In the genomic region with DNA sequence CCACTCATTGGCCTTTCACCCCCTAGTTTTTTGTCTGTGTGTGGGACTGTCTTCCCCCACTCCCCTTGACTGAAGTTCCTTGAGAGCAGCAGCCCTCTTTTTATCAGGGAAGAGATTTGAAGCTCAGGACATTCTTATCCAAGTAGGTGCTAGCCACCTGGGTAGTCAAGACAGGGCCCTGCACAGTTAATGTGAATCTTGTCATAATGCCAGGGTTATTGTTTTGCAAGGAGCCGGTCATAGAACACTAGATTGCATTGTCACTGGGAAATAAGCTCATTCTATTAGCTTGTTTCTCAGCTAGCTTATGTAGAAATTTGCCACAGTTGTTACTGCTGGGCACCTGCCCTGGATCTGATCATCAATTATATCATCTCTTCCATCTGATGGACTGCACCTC, we compare ENCODE assay signal across 8 cellular contexts. TPM values are rescaled to one million over a fixed set of nuclear protein-coding genes. Genes with fewer than 3 reads are reported as not detected.
DNase-seq lines count a peak whose midpoint lies in the region; ATAC-seq and TF ChIP-seq lines count a peak whose summit lies in the region.

No MANE protein-coding gene starts in this region.

- POLR2A ChIA-PET in naive thymus-derived CD4-positive, alpha-beta T cell (lab: Charles Lee), result interaction anchor here (0.6 to 1.6 kb wide), 5 partner anchors 24 to 172 kb away, joined by 3 to 18 read pairs (median 3); partner anchors contain the start of gene KANK1

- no peaks in the 10 kb centered on the region for H3K27me3 Mint-ChIP-seq in naive thymus-derived CD4-positive, alpha-beta T cell

- peak overlapping the region; percentile 52; the same call in 1 of the 2 replicates for H3K4me3 ChIP-seq in AG09309 (ENCODE audit: control insufficient read depth, low read depth, low read length)
- H3K4me3 ChIP-seq in colonic mucosa, result peak overlapping the region; percentile 60
- peak overlapping the region; percentile 84 for H3K4me3 ChIP-seq in naive thymus-derived CD4-positive, alpha-beta T cell (ENCODE audit: low read length)

- peak overlapping the region; percentile 60 for H3K27ac ChIP-seq in KOPT-K1 (ENCODE audit: low read depth, low read length, poor library complexity, severe bottlenecking)
- peak overlapping the region; percentile 71 for H3K27ac ChIP-seq in colonic mucosa
- H3K27ac ChIP-seq in naive thymus-derived CD4-positive, alpha-beta T cell (ENCODE audit: low read depth, low read length), result peak overlapping the region; percentile 75

- no peaks in the 10 kb centered on the region for H3K4me1 ChIP-seq in colonic mucosa
- H3K4me1 ChIP-seq in naive thymus-derived CD4-positive, alpha-beta T cell (ENCODE audit: control insufficient read depth in 2 of 2, insufficient read depth in 2 of 2, low read length in 2 of 2), result peaks cover 0 to 6% of the 10 kb centered on the region in 2 donors

- H3K4me1 Mint-ChIP-seq in naive thymus-derived CD4-positive, alpha-beta T cell, result peaks cover 17 to 32% (median 27%) of the 10 kb centered on the region in 7 donors

- peak overlapping the region; percentile 88 to 99 (median 94) for H3K27ac Mint-ChIP-seq in naive thymus-derived CD4-positive, alpha-beta T cell

- H3K36me3 Mint-ChIP-seq in naive thymus-derived CD4-positive, alpha-beta T cell, result peaks cover 1 to 13% (median 6%) of the 10 kb centered on the region in 5 donors

- no peak for DNase-seq in AG09309 (ENCODE audit: low read depth)
- DNase-seq in colonic mucosa, result no peak
- no peak for DNase-seq in naive thymus-derived CD4-positive, alpha-beta T cell
- no peak for DNase-seq in GM13976 (ENCODE audit: low spot score)
- DNase-seq in mucosa of gallbladder (ENCODE audit: low spot score), result no peak
- no peak for DNase-seq in activated gamma-delta T cell (lab: John Stamatoyannopoulos, UW)
- DNase-seq in activated CD4-positive, CD25-positive, alpha-beta regulatory T cell treated with anti-CD3 and anti-CD28 coated beads, Interleukin-2, amount 50 U/mL, for 72 hours, result no peak

- H3K27me3 ChIP-seq in colonic mucosa, result no peaks in the 10 kb centered on the region
- no peaks in the 10 kb centered on the region for H3K27me3 ChIP-seq in naive thymus-derived CD4-positive, alpha-beta T cell (ENCODE audit: control insufficient read depth in 2 of 2, insufficient read depth in 2 of 2, low read length in 2 of 2)

- in situ Hi-C loops in GM13976 (cut with MboI; ENCODE audit: low sequenced_read_pairs, unreplicated experiment), result no loop called here

- CTCF ChIA-PET in naive thymus-derived CD4-positive, alpha-beta T cell (lab: Charles Lee), result interaction anchor here (1.5 kb wide), 1 partner anchor 33 kb away, joined by 5 read pairs; the partner anchor contains the start of gene KANK1

- H3K9me3 ChIP-seq in KOPT-K1 (ENCODE audit: insufficient read depth, low read length, poor library complexity, severe bottlenecking) (no peaks in the 10 kb centered on the region), colonic mucosa (no peaks in the 10 kb centered on the region)
- no peaks in the 10 kb centered on the region for H3K9me3 ChIP-seq in naive thymus-derived CD4-positive, alpha-beta T cell (ENCODE audit: control insufficient read depth in 2 of 3, low read length in 3 of 3)

- intact Hi-C loops in colonic mucosa (cut with DNase I), result no loop called here
- intact Hi-C loops in naive thymus-derived CD4-positive, alpha-beta T cell (cut with micrococcal nuclease), result loop anchor here (1.0 to 2.0 kb wide), 5 partner anchors 23 to 198 kb away; partner anchors contain the start of gene KANK1 (in 2 of the 2)

- H3K9me3 Mint-ChIP-seq in naive thymus-derived CD4-positive, alpha-beta T cell, result peaks cover 0 to 3% (median 0%) of the 10 kb centered on the region in 11 donors

- ATAC-seq in naive thymus-derived CD4-positive, alpha-beta T cell, result no peak

- H3K36me3 ChIP-seq in KOPT-K1 (ENCODE audit: insufficient read depth, low read length) (peaks cover 12% of the 10 kb centered on the region), colonic mucosa (no peaks in the 10 kb centered on the region)
- H3K36me3 ChIP-seq in naive thymus-derived CD4-positive, alpha-beta T cell (ENCODE audit: control insufficient read depth in 2 of 3, insufficient read depth in 3 of 3, low read length in 3 of 3), result peaks cover 0 to 2% (median under 1%) of the 10 kb centered on the region in 3 experiments

- TF ChIP-seq CTCF in AG09309 (IDR thresholded peaks at IDR 0.05; ENCODE audit: control insufficient read depth, insufficient read depth, low read depth, low read length, missing control alignments) (no peak), colonic mucosa (IDR thresholded peaks at IDR 0.05) (no peak), GM13976 (IDR thresholded peaks at IDR 0.05; ENCODE audit: borderline replicate concordance, control extremely low read depth, extremely low read depth, insufficient read depth, missing control alignments) (no peak)

- peak overlapping the region; percentile 92 to 99 (median 97) for H3K4me3 Mint-ChIP-seq in naive thymus-derived CD4-positive, alpha-beta T cell

- H3K9ac ChIP-seq in colonic mucosa (ENCODE audit: low read depth in 2 of 2, low read length in 2 of 2), result peak overlapping the region; percentile 52 to 67

RNA-seq across cellular contexts. Expression of gene KANK1, which starts 33.7 kb away (rescaled TPM):
- total RNA-seq in colonic mucosa (10 to 100 TPM; 23.8 to 28.0 TPM), mucosa of gallbladder (80.6 TPM)
- 10 to 100 TPM in 3 of 5 experiments, 1 to 10 TPM in 2; 2.4 to 47.2 (median 21.5) TPM for total RNA-seq in naive thymus-derived CD4-positive, alpha-beta T cell
- polyA plus RNA-seq in naive thymus-derived CD4-positive, alpha-beta T cell, result 10 to 100 TPM in 1 of 2 donors, 1 to 10 TPM in 1; 9.3 to 29.8 TPM
